In genomic region chr22:37959231-37959825, GRCh38 we compare ENCODE assay signal across 27 cellular contexts. TPM values are rescaled to one million over a fixed set of nuclear protein-coding genes. Genes with fewer than 3 reads are reported as not detected.
DNase-seq lines count a peak whose midpoint lies in the region; ATAC-seq, FAIRE-seq and TF ChIP-seq lines count a peak whose summit lies in the region.
"Had no signal": no experiment of that assay in that cellular context is flagged by ENCODE, and none has a peak within 500 bp of the region (broad histone marks: within the 10 kb centered on the region; RNA-seq: fewer than 3 reads in every experiment).

No MANE protein-coding gene starts in this region.

- H3K4me2 ChIP-seq in IMR-90 (ENCODE audit: low read depth, low read length): no peak overlapping the region
- no peak overlapping the region for H3K4me2 ChIP-seq in K562 (ENCODE audit: insufficient read depth, low read length)
- no peak overlapping the region for H3K4me2 ChIP-seq in osteoblast (ENCODE audit: insufficient read depth, low read length)
- H3K4me2 ChIP-seq: A549; BLaER1 treated with 17β-estradiol and CSF1 and Interleukin-3, amounts not matched to agents 10 nM and 100 nM had no signal

- H2AFZ ChIP-seq in IMR-90 (replicated peaks; ENCODE audit: low read length, poor library complexity) (no peak overlapping the region), K562 (ENCODE audit: low read depth, low read length) (no peak overlapping the region), osteoblast (ENCODE audit: low read length) (no peak overlapping the region)

- peaks cover 40% of the 10 kb centered on the region for H3K36me3 Mint-ChIP-seq in endothelial cell (ENCODE audit: low read depth, unreplicated experiment)

- no peak overlapping the region for H3K18ac ChIP-seq in IMR-90 (ENCODE audit: low read depth, low read length)

- H3K14ac ChIP-seq in IMR-90 (replicated peaks; ENCODE audit: low read depth, low read length): no peak overlapping the region

- no peak overlapping the region for H2BK15ac ChIP-seq in IMR-90 (ENCODE audit: low read depth, low read length)

- TF ChIP-seq RAD21 in IMR-90 (IDR thresholded peaks at IDR 0.05; ENCODE audit: low read length) (no peak), K562 (CRISPR knock-in tag; conservative IDR thresholded peaks at IDR 0.05 in 1 of 2, IDR thresholded peaks at IDR 0.05 in 1 of 2) (no peak)

- FAIRE-seq in K562 (lab: Jason Lieb, UNC): no peak
- FAIRE-seq: A549, D721Med, GM12878, GM19239, H54 had no signal

- no peak overlapping the region for H3K4ac ChIP-seq in IMR-90 (ENCODE audit: low read depth, low read length)

- TF ChIP-seq POLR2A in IMR-90 (IDR thresholded peaks at IDR 0.05; ENCODE audit: low read depth, low read length) (no peak), K562 (conservative IDR thresholded peaks at IDR 0.05) (no peak)

- no peak overlapping the region for H2BK20ac ChIP-seq in IMR-90 (ENCODE audit: low read depth, low read length)

- H3K27ac ChIP-seq in IMR-90 (ENCODE audit: insufficient read depth, low read length) (no peak overlapping the region), K562 (ENCODE audit: extremely low read depth, low read depth, low read length) (no peak overlapping the region), osteoblast (ENCODE audit: low read depth, low read length) (no peak overlapping the region)
- H3K27ac ChIP-seq: A549; BLaER1 treated with 17β-estradiol and CSF1 and Interleukin-3, amounts not matched to agents 10 nM and 100 nM had no signal

- peak overlapping the region; percentile 62 for H3K4me3 Mint-ChIP-seq in endothelial cell (ENCODE audit: unreplicated experiment)
- H3K4me3 Mint-ChIP-seq: CD14-positive monocyte, HFFc6 had no signal

- dilution Hi-C loops in IMR-90 (cut with HindIII; ENCODE audit: low sequenced_read_pairs, unreplicated experiment): no loop called here

- peaks cover 3% of the 10 kb centered on the region for H3K27me3 Mint-ChIP-seq in endothelial cell (ENCODE audit: unreplicated experiment)
- H3K27me3 Mint-ChIP-seq: CD4-positive, alpha-beta T cell had no signal

- H3K4me1 ChIP-seq in IMR-90 (ENCODE audit: control insufficient read depth, insufficient read depth, low read length): peaks cover 3% of the 10 kb centered on the region; the same call in 1 of the 2 replicates
- H3K4me1 ChIP-seq in K562 (replicated peaks in 1 of 2; ENCODE audit: control insufficient read depth in 2 of 2, insufficient read depth in 2 of 2, low read length in 2 of 2): peaks cover 5% of the 10 kb centered on the region in 2 experiments; a peak in 3 of 5 replicates
- peaks cover 7% of the 10 kb centered on the region for H3K4me1 ChIP-seq in osteoblast (ENCODE audit: insufficient read depth, low read length)
- H3K4me1 ChIP-seq: BE2C had no signal

- no peak for TF ChIP-seq CTCF in IMR-90 (conservative IDR thresholded peaks at IDR 0.05; ENCODE audit: low read depth, low read length)
- no peak for TF ChIP-seq CTCF in K562 (IDR thresholded peaks at IDR 0.05 in 2 of 3, conservative IDR thresholded peaks at IDR 0.05 in 1 of 3; ENCODE audit: insufficient read depth in 2 of 3, low read depth in 1 of 3, low read length in 3 of 3)
- no peak for TF ChIP-seq CTCF in endothelial cell (IDR thresholded peaks at IDR 0.05; ENCODE audit: unreplicated experiment)
- TF ChIP-seq CTCF in osteoblast (IDR thresholded peaks at IDR 0.05; ENCODE audit: extremely low read depth, low read depth, low read length): no peak
- TF ChIP-seq CTCF in GM20000 (IDR thresholded peaks at IDR 0.05; ENCODE audit: extremely low read depth, missing control alignments): no peak

- H4K8ac ChIP-seq in IMR-90 (ENCODE audit: low read depth in 2 of 2, low read length in 2 of 2): no peak overlapping the region

- DNase-seq in IMR-90 (no peak), K562 (ENCODE audit: extremely low read depth in 1 of 4, low spot score in 3 of 4) (no peak), endothelial cell (ENCODE audit: low spot score) (no peak), osteoblast (ENCODE audit: insufficient read length, low spot score, missing footprints) (peak; percentile 53), GM20000 (ENCODE audit: low spot score) (no peak)
- no peak for DNase-seq in activated CD4-positive, CD25-positive, alpha-beta regulatory T cell (lab: John Stamatoyannopoulos, UW)
- DNase-seq: 8988T; ACHN; AML-193; BE2C; CD4-positive, alpha-beta T cell; CD8-positive, alpha-beta memory T cell; DMS 273 treated with DMSO at 0.1 percent for 48 hours; DMS79; EL; GDM1; GOT3; HFFc6 had no signal

- H3K9ac ChIP-seq in IMR-90 (ENCODE audit: low read depth, low read length): no peak overlapping the region
- H3K9ac ChIP-seq in K562 (ENCODE audit: insufficient read depth in 1 of 2, low read depth in 2 of 2, low read length in 2 of 2): no peak overlapping the region
- H3K9ac ChIP-seq: BLaER1 treated with 17β-estradiol and CSF1 and Interleukin-3, amounts not matched to agents 10 nM and 100 nM had no signal

- H4K20me1 ChIP-seq in IMR-90 (ENCODE audit: insufficient read depth, low read length) (no peaks in the 10 kb centered on the region; the same call in 1 of the 2 replicates), K562 (replicated peaks; ENCODE audit: control insufficient read depth, insufficient read depth, low read length) (0 out of 2 replicates have a peak, but pooled peaks cover 3% of the 10 kb centered on the region), osteoblast (ENCODE audit: insufficient read depth, low read length) (peaks cover 6% of the 10 kb centered on the region)

- no peak overlapping the region for H2AK5ac ChIP-seq in IMR-90 (ENCODE audit: low read depth, low read length)

- no peak overlapping the region for H2BK120ac ChIP-seq in IMR-90 (ENCODE audit: low read depth, low read length)

- no peak overlapping the region for H3K56ac ChIP-seq in IMR-90 (ENCODE audit: extremely low read depth, insufficient read depth, low read length)

- CTCF ChIA-PET in IMR-90 (lab: Yijun Ruan, JAX) (no interaction called here), K562 (lab: Yijun Ruan, JAX; ENCODE audit: low intra/inter-chr PET ratio) (no interaction called here)

- H2BK5ac ChIP-seq in IMR-90 (ENCODE audit: low read depth, low read length, poor library complexity, severe bottlenecking): no peak overlapping the region

- TF ChIP-seq EP300 in K562 (IDR thresholded peaks at IDR 0.05; ENCODE audit: low read length): no peak

- H4K91ac ChIP-seq in IMR-90 (ENCODE audit: insufficient read depth, low read depth, low read length): no peak overlapping the region

- no peaks in the 10 kb centered on the region for H3K9me3 Mint-ChIP-seq in endothelial cell (ENCODE audit: unreplicated experiment)
- H3K9me3 Mint-ChIP-seq: CD4-positive, alpha-beta T cell; CD8-positive, alpha-beta memory T cell; HFFc6 had no signal

- no peak overlapping the region for H3K27ac Mint-ChIP-seq in endothelial cell (ENCODE audit: unreplicated experiment)
- H3K27ac Mint-ChIP-seq: CD4-positive, alpha-beta T cell; HFFc6 had no signal

- BruUV-seq in IMR-90 (replicated peaks; lab: Mats Ljungman, UMichigan) (no TSS peak), K562 (replicated peaks; lab: Mats Ljungman, UMichigan) (no TSS peak)

- POLR2A ChIA-PET in IMR-90 (lab: Charles Lee; ENCODE audit: unreplicated experiment) (interaction anchor here (0.7 kb wide), 1 partner anchor 1167 kb away, joined by 5 read pairs; no protein-coding TSS in a partner anchor), K562 (lab: Yijun Ruan, JAX) (interaction anchor here (0.7 kb wide), 1 partner anchor 254 kb away, joined by 4 read pairs; no protein-coding TSS in a partner anchor)

- in situ Hi-C loops in IMR-90 (cut with MboI; ENCODE audit: low sequenced_read_pairs): no loop called here
- in situ Hi-C loops in K562 (cut with MboI): no loop called here

- peaks cover 3% of the 10 kb centered on the region; the same call in 1 of the 2 replicates for H3K9me1 ChIP-seq in IMR-90 (ENCODE audit: insufficient read depth, low read length)
- no peaks in the 10 kb centered on the region for H3K9me1 ChIP-seq in K562 (ENCODE audit: control insufficient read depth, insufficient read depth, low read length)

- intact Hi-C loops in IMR-90 (cut with micrococcal nuclease) (no loop called here), K562 (cut with micrococcal nuclease) (loop anchor here (10.0 kb wide), 1 partner anchor 65 kb away; no protein-coding TSS in a partner anchor)

- WGBS in IMR-90 (ENCODE audit: extremely low coverage in 2 of 2, insufficient read length in 1 of 2), 2 experiments: 91% methylated on average over 9 of the region's 18 CpGs; no CpG with 5 or more reads in 1 of the 2 experiments
- WGBS in K562 (ENCODE audit: insufficient coverage, low coverage, missing lambda C conversion rate): 100% methylated on average over 3 of the region's 18 CpGs

- H3K4me3 ChIP-seq in IMR-90 (ENCODE audit: insufficient read depth, low read depth, low read length) (no peak overlapping the region), K562 (no peak overlapping the region), osteoblast (ENCODE audit: insufficient read depth, low read length) (no peak overlapping the region)
- H3K4me3 ChIP-seq: A549; BLaER1 treated with 17β-estradiol and CSF1 and Interleukin-3, amounts not matched to agents 10 nM and 100 nM; GM12878; HAP-1 had no signal

- peaks cover 17% of the 10 kb centered on the region for H3K79me2 ChIP-seq in K562 (ENCODE audit: control insufficient read depth, insufficient read depth, low read length)
- H3K79me2 ChIP-seq in osteoblast (ENCODE audit: insufficient read depth, low read length): peaks cover 28% of the 10 kb centered on the region

- no peaks in the 10 kb centered on the region for H3K9me3 ChIP-seq in IMR-90 (ENCODE audit: control insufficient read depth, insufficient read depth, low read length)
- no peaks in the 10 kb centered on the region for H3K9me3 ChIP-seq in K562 (replicated peaks; ENCODE audit: control insufficient read depth, insufficient read depth, low read depth, low read length)
- H3K9me3 ChIP-seq in osteoblast (ENCODE audit: low read depth, low read length): no peaks in the 10 kb centered on the region
- H3K9me3 ChIP-seq: A549; BE2C; BLaER1 treated with 17β-estradiol and CSF1 and Interleukin-3, amounts not matched to agents 10 nM and 100 nM; HAP-1 had no signal

- H3K23ac ChIP-seq in IMR-90 (ENCODE audit: low read depth, low read length): no peak overlapping the region

- H4K5ac ChIP-seq in IMR-90 (ENCODE audit: low read depth, low read length): no peak overlapping the region

- peaks cover 46% of the 10 kb centered on the region for H3K36me3 ChIP-seq in IMR-90 (ENCODE audit: control insufficient read depth, insufficient read depth, low read length)
- H3K36me3 ChIP-seq in K562 (ENCODE audit: control insufficient read depth, insufficient read depth, low read length): peaks cover 66% of the 10 kb centered on the region
- peaks cover 52% of the 10 kb centered on the region for H3K36me3 ChIP-seq in osteoblast (ENCODE audit: insufficient read depth, low read length)

- peaks cover 7% of the 10 kb centered on the region for H3K4me1 Mint-ChIP-seq in endothelial cell (ENCODE audit: unreplicated experiment)

- H2AK9ac ChIP-seq in IMR-90 (replicated peaks; ENCODE audit: low read depth, low read length, poor library complexity): peak overlapping the region; percentile 51

- H3K27me3 ChIP-seq in IMR-90 (ENCODE audit: control insufficient read depth, insufficient read depth, low read length): no peaks in the 10 kb centered on the region
- no peaks in the 10 kb centered on the region for H3K27me3 ChIP-seq in K562 (ENCODE audit: control insufficient read depth in 2 of 2, insufficient read depth in 2 of 2, low read length in 2 of 2)
- H3K27me3 ChIP-seq in osteoblast (ENCODE audit: insufficient read depth, low read length): no peaks in the 10 kb centered on the region
- H3K27me3 ChIP-seq: BE2C; BLaER1 treated with 17β-estradiol and CSF1 and Interleukin-3, amounts not matched to agents 10 nM and 100 nM had no signal

- no peak for ATAC-seq in IMR-90 (ENCODE audit: low read depth)
- no peak for ATAC-seq in K562
- ATAC-seq in GM19351 (IDR thresholded peaks at IDR 0.05; ENCODE audit: unreplicated experiment): no peak
- ATAC-seq: A549, GM12878 had no signal

- peaks cover 25 to 32% of the 10 kb centered on the region in 2 experiments for H3K79me1 ChIP-seq in IMR-90 (ENCODE audit: low read depth in 1 of 2, low read length in 2 of 2)

RNA-seq across cellular contexts. Expression of gene POLR2F, which starts 5.8 kb away (rescaled TPM):
- total RNA-seq in IMR-90 (2012; rRNA removed) (26.0 and 68.6 TPM in 2 replicates), K562 (2014; rRNA removed) (240 and 294 TPM in 2 replicates), K562 (2014; rRNA removed; fragmentation: Illumina TruSeq; extraction: Trizol) (73.2 and 98.9 TPM in 2 replicates), K562 (2015; rRNA removed; fragmentation: Illumina TruSeq; extraction: Trizol) (115 and 129 TPM in 2 replicates), K562 (2021) (145 and 162 TPM in 2 replicates), endothelial cell (ENCODE audit: unreplicated experiment) (58.9 TPM), osteoblast (14.8 and 18.6 TPM in 2 replicates)
- polyA plus RNA-seq in IMR-90 (2012; rRNA removed) (147 and 180 TPM in 2 replicates), K562 (2011; rRNA removed) (89.4 and 116 TPM in 2 replicates), K562 (2014; fragmentation: Illumina TruSeq; extraction: Trizol) (156 and 168 TPM in 2 replicates), K562 (2014; fragmentation: Nextera tagmentation; extraction: Ambion mirVana) (100 to 1,000 TPM; 187 to 195 TPM), K562 (2014; rRNA removed) (410 and 469 TPM in 2 replicates)
- 113 and 116 TPM in 2 replicates for polyA plus RNA-seq in IMR-90 (2012; cell fraction: cytosol; rRNA removed)
- polyA plus RNA-seq in IMR-90 (2012; cell fraction: nucleus; rRNA removed; ENCODE audit: low replicate concordance): 36.6 and 58.9 TPM in 2 replicates
- total RNA-seq in K562 (2011; cell fraction: chromatin; rRNA removed; ENCODE audit: low replicate concordance): 31.7 and 45.8 TPM in 2 replicates
- 21.2 and 27.6 TPM in 2 replicates for total RNA-seq in K562 (2011; cell fraction: nucleolus; rRNA removed)
- 27.6 and 28.5 TPM in 2 replicates for total RNA-seq in K562 (2011; cell fraction: nucleoplasm; rRNA removed)
- 137 and 187 TPM in 2 replicates for polyA plus RNA-seq in K562 (2011; cell fraction: cytosol; rRNA removed)
- 42.9 and 44.4 TPM in 2 replicates for polyA plus RNA-seq in K562 (2011; cell fraction: nucleus; rRNA removed)
- polyA plus RNA-seq in K562 (2012): 84.6 and 208 TPM in 2 replicates
- 18.3 and 28.5 TPM in 2 replicates for polyA minus RNA-seq in K562 (2011; rRNA and poly(A)+ RNA removed)
- polyA minus RNA-seq in K562 (2011; cell fraction: cytosol; rRNA and poly(A)+ RNA removed): 36.5 and 39.5 TPM in 2 replicates
- 8.8 and 13.2 TPM in 2 replicates for polyA minus RNA-seq in K562 (2011; cell fraction: nucleus; rRNA and poly(A)+ RNA removed)

RNA-seq across cellular contexts. Expression of gene C22orf23, which starts 5.9 kb away (rescaled TPM):
- total RNA-seq in IMR-90 (2012; rRNA removed) (0.28 and 0.54 TPM in 2 replicates), K562 (2014; rRNA removed) (0.32 and 0.82 TPM in 2 replicates), K562 (2014; rRNA removed; fragmentation: Illumina TruSeq; extraction: Trizol) (0.25 and 0.48 TPM in 2 replicates), K562 (2015; rRNA removed; fragmentation: Illumina TruSeq; extraction: Trizol) (0.26 and 0.51 TPM in 2 replicates), K562 (2021) (0.49 and 0.64 TPM in 2 replicates), endothelial cell (ENCODE audit: unreplicated experiment) (0.54 TPM), osteoblast (0.29 and 0.72 TPM in 2 replicates)
- polyA plus RNA-seq in IMR-90 (2012; rRNA removed) (0.39 and 0.50 TPM in 2 replicates), K562 (2011; rRNA removed) (0.33 and 0.79 TPM in 2 replicates), K562 (2014; fragmentation: Illumina TruSeq; extraction: Trizol) (0.69 and 1.0 TPM in 2 replicates), K562 (2014; fragmentation: Nextera tagmentation; extraction: Ambion mirVana) (under 1 TPM; 0.53 to 0.91 TPM), K562 (2014; rRNA removed) (0.65 and 0.82 TPM in 2 replicates)
- 0.31 and 0.54 TPM in 2 replicates for polyA plus RNA-seq in IMR-90 (2012; cell fraction: cytosol; rRNA removed)
- polyA plus RNA-seq in IMR-90 (2012; cell fraction: nucleus; rRNA removed; ENCODE audit: low replicate concordance): 1.0 TPM in 2 replicates
- 0.46 and 1.2 TPM in 2 replicates for total RNA-seq in K562 (2011; cell fraction: chromatin; rRNA removed; ENCODE audit: low replicate concordance)
- 0.67 TPM in 1 of 2 replicates, not detected in the other for total RNA-seq in K562 (2011; cell fraction: nucleolus; rRNA removed)
- total RNA-seq in K562 (2011; cell fraction: nucleoplasm; rRNA removed): 0.88 and 1.4 TPM in 2 replicates
- polyA plus RNA-seq in K562 (2011; cell fraction: cytosol; rRNA removed): 0.52 and 0.88 TPM in 2 replicates
- polyA plus RNA-seq in K562 (2011; cell fraction: nucleus; rRNA removed): 0.63 and 0.76 TPM in 2 replicates
- polyA plus RNA-seq in K562 (2012): 0.42 and 0.51 TPM in 2 replicates
- 0.66 and 0.91 TPM in 2 replicates for polyA minus RNA-seq in K562 (2011; rRNA and poly(A)+ RNA removed)
- polyA minus RNA-seq in K562 (2011; cell fraction: cytosol; rRNA and poly(A)+ RNA removed): not detected in 2 replicates
- polyA minus RNA-seq in K562 (2011; cell fraction: nucleus; rRNA and poly(A)+ RNA removed): 0.78 TPM in 1 of 2 replicates, not detected in the other
- total RNA-seq: CD4-positive, alpha-beta T cell had no signal
- polyA plus RNA-seq: CD14-positive monocyte; CD8-positive, alpha-beta memory T cell had no signal

RNA-seq across cellular contexts. Expression of gene SOX10, which starts 25.0 kb away (rescaled TPM):
- total RNA-seq in IMR-90 (2012; rRNA removed): not detected in 2 replicates
- polyA plus RNA-seq in IMR-90 (2012; rRNA removed): not detected in 2 replicates
- polyA plus RNA-seq in IMR-90 (2012; cell fraction: cytosol; rRNA removed): not detected in 2 replicates
- polyA plus RNA-seq in IMR-90 (2012; cell fraction: nucleus; rRNA removed; ENCODE audit: low replicate concordance): not detected in 2 replicates
- total RNA-seq in K562 (2011; cell fraction: chromatin; rRNA removed; ENCODE audit: low replicate concordance): not detected in 2 replicates
- total RNA-seq in K562 (2011; cell fraction: nucleolus; rRNA removed): not detected in 2 replicates
- not detected in 2 replicates for total RNA-seq in K562 (2011; cell fraction: nucleoplasm; rRNA removed)
- total RNA-seq in K562 (2014; rRNA removed): not detected in 2 replicates
- not detected in 2 replicates for total RNA-seq in K562 (2014; rRNA removed; fragmentation: Illumina TruSeq; extraction: Trizol)
- not detected in 2 replicates for total RNA-seq in K562 (2015; rRNA removed; fragmentation: Illumina TruSeq; extraction: Trizol)
- total RNA-seq in K562 (2021): not detected in 2 replicates
- polyA plus RNA-seq in K562 (2011; rRNA removed): not detected in 2 replicates
- not detected in 2 replicates for polyA plus RNA-seq in K562 (2011; cell fraction: cytosol; rRNA removed)
- not detected in 2 replicates for polyA plus RNA-seq in K562 (2011; cell fraction: nucleus; rRNA removed)
- polyA plus RNA-seq in K562 (2012): 0.04 TPM in 1 of 2 replicates, not detected in the other
- not detected in 2 replicates for polyA plus RNA-seq in K562 (2014; fragmentation: Illumina TruSeq; extraction: Trizol)
- polyA plus RNA-seq in K562 (2014; fragmentation: Nextera tagmentation; extraction: Ambion mirVana): not detected
- not detected in 2 replicates for polyA plus RNA-seq in K562 (2014; rRNA removed)
- polyA minus RNA-seq in K562 (2011; rRNA and poly(A)+ RNA removed): not detected in 2 replicates
- not detected in 2 replicates for polyA minus RNA-seq in K562 (2011; cell fraction: cytosol; rRNA and poly(A)+ RNA removed)
- not detected in 2 replicates for polyA minus RNA-seq in K562 (2011; cell fraction: nucleus; rRNA and poly(A)+ RNA removed)
- total RNA-seq in endothelial cell (ENCODE audit: unreplicated experiment): 0.08 TPM
- total RNA-seq in osteoblast: not detected in 2 replicates
- total RNA-seq: CD4-positive, alpha-beta T cell; CD8-positive, alpha-beta memory T cell; GM12878; HFFc6 had no signal
- polyA plus RNA-seq: A549; CD14-positive monocyte; CD8-positive, alpha-beta memory T cell had no signal

RNA-seq across cellular contexts. Expression of gene MICALL1, which starts 53.2 kb away (rescaled TPM):
- total RNA-seq in IMR-90 (2012; rRNA removed) (12.2 and 12.4 TPM in 2 replicates), K562 (2014; rRNA removed) (9.3 and 13.9 TPM in 2 replicates), K562 (2014; rRNA removed; fragmentation: Illumina TruSeq; extraction: Trizol) (5.9 and 6.4 TPM in 2 replicates), K562 (2015; rRNA removed; fragmentation: Illumina TruSeq; extraction: Trizol) (6.1 and 7.6 TPM in 2 replicates), K562 (2021) (20.4 and 21.5 TPM in 2 replicates), endothelial cell (ENCODE audit: unreplicated experiment) (124 TPM), osteoblast (29.5 and 36.9 TPM in 2 replicates)
- polyA plus RNA-seq in IMR-90 (2012; rRNA removed) (22.3 and 25.3 TPM in 2 replicates), K562 (2011; rRNA removed) (4.0 and 5.8 TPM in 2 replicates), K562 (2014; fragmentation: Illumina TruSeq; extraction: Trizol) (10.4 and 11.4 TPM in 2 replicates), K562 (2014; fragmentation: Nextera tagmentation; extraction: Ambion mirVana) (under 1 TPM; 0.32 to 0.62 TPM), K562 (2014; rRNA removed) (7.7 and 8.2 TPM in 2 replicates)
- 13.7 and 21.3 TPM in 2 replicates for polyA plus RNA-seq in IMR-90 (2012; cell fraction: cytosol; rRNA removed)
- 20.4 and 54.3 TPM in 2 replicates for polyA plus RNA-seq in IMR-90 (2012; cell fraction: nucleus; rRNA removed; ENCODE audit: low replicate concordance)
- 12.3 and 33.3 TPM in 2 replicates for total RNA-seq in K562 (2011; cell fraction: chromatin; rRNA removed; ENCODE audit: low replicate concordance)
- 19.0 and 19.9 TPM in 2 replicates for total RNA-seq in K562 (2011; cell fraction: nucleolus; rRNA removed)
- 13.0 and 15.6 TPM in 2 replicates for total RNA-seq in K562 (2011; cell fraction: nucleoplasm; rRNA removed)
- 4.8 and 10.3 TPM in 2 replicates for polyA plus RNA-seq in K562 (2011; cell fraction: cytosol; rRNA removed)
- 5.8 and 9.0 TPM in 2 replicates for polyA plus RNA-seq in K562 (2011; cell fraction: nucleus; rRNA removed)
- polyA plus RNA-seq in K562 (2012): 11.6 and 27.8 TPM in 2 replicates
- 8.1 and 9.1 TPM in 2 replicates for polyA minus RNA-seq in K562 (2011; rRNA and poly(A)+ RNA removed)
- polyA minus RNA-seq in K562 (2011; cell fraction: cytosol; rRNA and poly(A)+ RNA removed): 12.0 and 19.4 TPM in 2 replicates
- polyA minus RNA-seq in K562 (2011; cell fraction: nucleus; rRNA and poly(A)+ RNA removed): 4.3 and 6.9 TPM in 2 replicates
